ENCODE assay signal across 11 cellular contexts in genomic region chr2:222730346-222731065, GRCh38. TPM values are rescaled to one million over a fixed set of nuclear protein-coding genes. Genes with fewer than 3 reads are reported as not detected.
A peak's percentile ranks its signal among the peaks of the same experiment; 100 is the strongest.
DNase-seq lines count a peak whose midpoint lies in the region; ATAC-seq, FAIRE-seq and TF ChIP-seq lines count a peak whose summit lies in the region.
"Had no signal": no experiment of that assay in that cellular context is flagged by ENCODE, and none has a peak within 500 bp of the region (broad histone marks: within the 10 kb centered on the region; RNA-seq: fewer than 3 reads in every experiment).

No MANE protein-coding gene starts in this region.

- DNase-seq in GM12864 (ENCODE audit: low read depth) (peak; percentile 53), fibroblast of gingiva (ENCODE audit: low read depth) (peak; percentile 22), D721Med (ENCODE audit: insufficient read length, low spot score) (no peak), NCI-H748 (lab: John Stamatoyannopoulos, UW; ENCODE audit: unreplicated experiment) (no peak)
- DNase-seq in stimulated activated naive CD4-positive, alpha-beta T cell treated with Interleukin-2 at 50 U/mL for 16 hours (lab: John Stamatoyannopoulos, UW), result no peak
- DNase-seq in activated T-helper 1 cell treated with anti-CD3 and anti-CD28 coated beads, Interleukin-12 subunit alpha, Interleukin-12 subunit beta, Interleukin-2, Interleukin-4 antibody, amounts not matched to agents 30 ng/mL and 10 ng/mL and 1 ng/mL, durations not matched to agents 14 hours and 24 hours and 36 hours (ENCODE audit: low spot score), result no peak
- DNase-seq: DMS79 treated with DMSO at 0.1 percent for 48 hours, MG63 had no signal

- peak overlapping the region; percentile 20 for H3K4me3 ChIP-seq in GM12864 (ENCODE audit: low read depth, low read length)
- H3K4me3 ChIP-seq: MG63 had no signal

- peak; percentile 56 for ATAC-seq in GM21381 (IDR thresholded peaks at IDR 0.05; ENCODE audit: unreplicated experiment)
- ATAC-seq in HG03442 (IDR thresholded peaks at IDR 0.05; ENCODE audit: unreplicated experiment), result peak; percentile 62

- no peaks in the 10 kb centered on the region for H3K9me3 Mint-ChIP-seq in activated T-helper 1 cell treated with anti-CD3 and anti-CD28 coated beads, Interleukin-12 subunit alpha, Interleukin-12 subunit beta, Interleukin-2, Interleukin-4 antibody, amounts not matched to agents 30 ng/mL and 10 ng/mL and 1 ng/mL, durations not matched to agents 14 hours and 24 hours and 36 hours

- FAIRE-seq in D721Med (lab: Jason Lieb, UNC), result no peak

- H3K27me3 Mint-ChIP-seq in activated T-helper 1 cell treated with anti-CD3 and anti-CD28 coated beads, Interleukin-12 subunit alpha, Interleukin-12 subunit beta, Interleukin-2, Interleukin-4 antibody, amounts not matched to agents 30 ng/mL and 10 ng/mL and 1 ng/mL, durations not matched to agents 14 hours and 24 hours and 36 hours (ENCODE audit: insufficient read depth), result peaks cover 6% of the 10 kb centered on the region

- no peaks in the 10 kb centered on the region for H3K36me3 Mint-ChIP-seq in activated T-helper 1 cell treated with anti-CD3 and anti-CD28 coated beads, Interleukin-12 subunit alpha, Interleukin-12 subunit beta, Interleukin-2, Interleukin-4 antibody, amounts not matched to agents 30 ng/mL and 10 ng/mL and 1 ng/mL, durations not matched to agents 14 hours and 24 hours and 36 hours (ENCODE audit: low read depth)

- no peak overlapping the region for H3K27ac Mint-ChIP-seq in activated T-helper 1 cell treated with anti-CD3 and anti-CD28 coated beads, Interleukin-12 subunit alpha, Interleukin-12 subunit beta, Interleukin-2, Interleukin-4 antibody, amounts not matched to agents 30 ng/mL and 10 ng/mL and 1 ng/mL, durations not matched to agents 14 hours and 24 hours and 36 hours

- intact Hi-C loops in activated T-helper 1 cell treated with anti-CD3 and anti-CD28 coated beads, Interleukin-12 subunit alpha, Interleukin-12 subunit beta, Interleukin-2, Interleukin-4 antibody, amounts not matched to agents 30 ng/mL and 10 ng/mL and 1 ng/mL, durations not matched to agents 14 hours and 24 hours and 36 hours (cut with micrococcal nuclease), result no loop called here

- peaks cover 5% of the 10 kb centered on the region for H3K4me1 Mint-ChIP-seq in activated T-helper 1 cell treated with anti-CD3 and anti-CD28 coated beads, Interleukin-12 subunit alpha, Interleukin-12 subunit beta, Interleukin-2, Interleukin-4 antibody, amounts not matched to agents 30 ng/mL and 10 ng/mL and 1 ng/mL, durations not matched to agents 14 hours and 24 hours and 36 hours (ENCODE audit: low read depth)

- TF ChIP-seq CTCF in GM12864 (IDR thresholded peaks at IDR 0.05; ENCODE audit: low read depth, low read length, missing control alignments) (no peak), D721Med (IDR thresholded peaks at IDR 0.05; ENCODE audit: insufficient read depth, missing control alignments) (no peak)

- H3K4me3 Mint-ChIP-seq in activated T-helper 1 cell treated with anti-CD3 and anti-CD28 coated beads, Interleukin-12 subunit alpha, Interleukin-12 subunit beta, Interleukin-2, Interleukin-4 antibody, amounts not matched to agents 30 ng/mL and 10 ng/mL and 1 ng/mL, durations not matched to agents 14 hours and 24 hours and 36 hours, result no peak overlapping the region

RNA-seq across cellular contexts. Expression of gene MOGAT1, which starts 59.0 kb away (rescaled TPM):
- not detected in 2 replicates for total RNA-seq in activated T-helper 1 cell treated with anti-CD3 and anti-CD28 coated beads, Interleukin-12 subunit alpha, Interleukin-12 subunit beta, Interleukin-2, Interleukin-4 antibody, amounts not matched to agents 30 ng/mL and 10 ng/mL and 1 ng/mL, durations not matched to agents 14 hours and 24 hours and 36 hours
- total RNA-seq: glomerular endothelial cell had no signal

Comparison
In these comparisons a context has a peak if more than half of its experiments do, and no peak if none do; other contexts are left out.
1. DNase-seq: peak in GM12864 (single experiment) and fibroblast of gingiva (single experiment); none in stimulated activated naive CD4-positive, alpha-beta T cell treated with Interleukin-2 at 50 U/mL for 16 hours (single experiment), activated T-helper 1 cell treated with anti-CD3 and anti-CD28 coated beads, Interleukin-12 subunit alpha, Interleukin-12 subunit beta, Interleukin-2, Interleukin-4 antibody, amounts not matched to agents 30 ng/mL and 10 ng/mL and 1 ng/mL, durations not matched to agents 14 hours and 24 hours and 36 hours (single experiment), D721Med (single experiment) and NCI-H748 (single experiment).